In the genomic region with DNA sequence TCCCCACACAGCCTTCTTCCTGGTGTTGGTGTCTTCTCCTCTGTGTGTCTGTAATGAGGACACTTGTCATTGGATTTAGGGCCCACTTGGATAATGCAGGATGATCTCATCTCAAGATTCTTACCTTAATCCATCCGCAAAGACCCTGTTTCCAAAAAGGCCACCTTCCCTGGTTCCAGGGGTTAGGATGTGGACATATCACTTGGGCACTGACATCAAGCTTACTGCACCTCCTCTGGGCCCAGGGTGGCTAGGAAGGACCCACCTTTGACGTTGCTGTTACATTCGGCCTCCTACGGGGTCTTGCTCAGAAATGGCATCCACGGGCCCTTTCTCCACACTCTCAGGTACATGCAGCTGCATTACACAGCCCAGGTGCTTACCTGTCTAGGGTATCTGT, we compare ENCODE assay signal across 17 cellular contexts.
DNase-seq lines count a peak whose midpoint lies in the region; ATAC-seq and TF ChIP-seq lines count a peak whose summit lies in the region.
"Had no signal": no experiment of that assay in that cellular context is flagged by ENCODE, and none has a peak within 500 bp of the region (broad histone marks: within the 10 kb centered on the region; RNA-seq: fewer than 3 reads in every experiment).

No MANE protein-coding gene starts in this region.

- no peak for ATAC-seq in Right ventricle myocardium inferior
- ATAC-seq in upper lobe of right lung = no peak

- no peaks in the 10 kb centered on the region for H3K4me1 ChIP-seq in left ventricle myocardium inferior
- no peaks in the 10 kb centered on the region for H3K4me1 ChIP-seq in upper lobe of right lung
- H3K4me1 ChIP-seq: HAP-1 had no signal

- H3K27ac ChIP-seq in left ventricle myocardium inferior (replicated peaks) = no peak overlapping the region
- H3K27ac ChIP-seq in upper lobe of right lung = no peak overlapping the region
- H3K27ac ChIP-seq: HL-60 had no signal

- H3K36me3 Mint-ChIP-seq in chondrocyte (ENCODE audit: low read depth) = peaks cover 5% of the 10 kb centered on the region
- H3K36me3 Mint-ChIP-seq in osteocyte (ENCODE audit: unreplicated experiment) = no peaks in the 10 kb centered on the region

- H3K9me3 ChIP-seq in left ventricle myocardium inferior (replicated peaks) (peaks cover 44% of the 10 kb centered on the region), upper lobe of right lung (no peaks in the 10 kb centered on the region)
- H3K9me3 ChIP-seq: HAP-1 had no signal

- H3K36me3 ChIP-seq in left ventricle myocardium inferior (no peaks in the 10 kb centered on the region), upper lobe of right lung (no peaks in the 10 kb centered on the region)
- H3K36me3 ChIP-seq: HAP-1 had no signal

- TF ChIP-seq CTCF in left ventricle myocardium inferior (IDR thresholded peaks at IDR 0.05; ENCODE audit: borderline replicate concordance) = no peak
- TF ChIP-seq CTCF in chondrocyte (IDR thresholded peaks at IDR 0.05) = no peak
- no peak for TF ChIP-seq CTCF in osteocyte (IDR thresholded peaks at IDR 0.05)
- TF ChIP-seq CTCF in upper lobe of right lung (IDR thresholded peaks at IDR 0.05) = no peak

- no peaks in the 10 kb centered on the region for H3K4me1 Mint-ChIP-seq in chondrocyte (ENCODE audit: low read depth)
- no peaks in the 10 kb centered on the region for H3K4me1 Mint-ChIP-seq in osteocyte (ENCODE audit: unreplicated experiment)
- H3K4me1 Mint-ChIP-seq: B cell had no signal

- peaks cover 37% of the 10 kb centered on the region for H3K27me3 ChIP-seq in left ventricle myocardium inferior (ENCODE audit: low read depth)
- H3K27me3 ChIP-seq in upper lobe of right lung = peaks cover 8% of the 10 kb centered on the region

- H3K4me3 ChIP-seq in left ventricle myocardium inferior = no peak overlapping the region
- no peak overlapping the region for H3K4me3 ChIP-seq in upper lobe of right lung
- H3K4me3 ChIP-seq: GM23338, HAP-1 had no signal

- H3K4me3 Mint-ChIP-seq in chondrocyte (ENCODE audit: unreplicated experiment) (no peak overlapping the region), osteocyte (ENCODE audit: unreplicated experiment) (no peak overlapping the region)
- H3K4me3 Mint-ChIP-seq: B cell; CD4-positive, alpha-beta T cell; GM23338 had no signal

- intact Hi-C loops in Right ventricle myocardium inferior (cut with DNase I) = no loop called here
- intact Hi-C loops in left ventricle myocardium inferior (cut with micrococcal nuclease) = no loop called here
- intact Hi-C loops in upper lobe of right lung (cut with DNase I) = no loop called here

- DNase-seq in Right ventricle myocardium inferior (ENCODE audit: missing footprints) = peak; percentile 3
- no peak for DNase-seq in left ventricle myocardium inferior
- DNase-seq in chondrocyte (ENCODE audit: low spot score) = peak; percentile 35
- DNase-seq in osteocyte (ENCODE audit: extremely low spot score, unreplicated experiment) = peak; percentile 34
- DNase-seq in upper lobe of right lung = peak; percentile 26
- DNase-seq in NCI-H2081 (lab: John Stamatoyannopoulos, UW) = no peak
- DNase-seq in HUDEP-2 (lab: John Stamatoyannopoulos, UW; ENCODE audit: unreplicated experiment in 76 of 76) = no peak
- DNase-seq in dedifferentiated amniotic fluid mesenchymal stem cell (ENCODE audit: extremely low spot score) = no peak
- DNase-seq: C1 segment of cervical spinal cord, Calu3, DMS79 treated with DMSO at 0.1 percent for 48 hours, GDM1 had no signal

- H3K9me3 Mint-ChIP-seq in chondrocyte (ENCODE audit: low read depth) (peaks cover 30% of the 10 kb centered on the region), osteocyte (ENCODE audit: unreplicated experiment) (peaks cover 16% of the 10 kb centered on the region)

- peaks cover 7% of the 10 kb centered on the region for H3K27me3 Mint-ChIP-seq in chondrocyte (ENCODE audit: low read depth)
- no peaks in the 10 kb centered on the region for H3K27me3 Mint-ChIP-seq in osteocyte (ENCODE audit: unreplicated experiment)
- H3K27me3 Mint-ChIP-seq: B cell had no signal

- H3K27ac Mint-ChIP-seq in chondrocyte (ENCODE audit: unreplicated experiment) (no peak overlapping the region), osteocyte (ENCODE audit: unreplicated experiment) (no peak overlapping the region)
- H3K27ac Mint-ChIP-seq: B cell; CD4-positive, alpha-beta T cell; GM23338 had no signal

Comparison
In these comparisons a context has a peak if more than half of its experiments do, and no peak if none do; other contexts are left out.
1. DNase-seq: peak in Right ventricle myocardium inferior (single experiment), chondrocyte (single experiment), osteocyte (single experiment) and upper lobe of right lung (single experiment); none in left ventricle myocardium inferior (single experiment), NCI-H2081 (0 of 2), HUDEP-2 (0 of 76) and dedifferentiated amniotic fluid mesenchymal stem cell (single experiment).